In genomic region chr2:109196081-109196875, GRCh38 we compare ENCODE assay signal across 20 cellular contexts.
DNase-seq lines count a peak whose midpoint lies in the region; ATAC-seq, FAIRE-seq and TF ChIP-seq lines count a peak whose summit lies in the region.
"Had no signal": no experiment of that assay in that cellular context is flagged by ENCODE, and none has a peak within 500 bp of the region (broad histone marks: within the 10 kb centered on the region; RNA-seq: fewer than 3 reads in every experiment).

No MANE protein-coding gene starts in this region.

- H3K36me3 Mint-ChIP-seq in MCF 10A (ENCODE audit: insufficient read depth, unreplicated experiment): peaks cover 6% of the 10 kb centered on the region
- H3K36me3 Mint-ChIP-seq: CD4-positive, CD25-positive, alpha-beta regulatory T cell had no signal

- H3K27ac Mint-ChIP-seq in MCF 10A (ENCODE audit: low read depth, unreplicated experiment): peak overlapping the region; percentile 46
- H3K27ac Mint-ChIP-seq: CD4-positive, CD25-positive, alpha-beta regulatory T cell; GM23338 had no signal

- H2AFZ ChIP-seq in mammary epithelial cell (ENCODE audit: low read depth, low read length): no peak overlapping the region

- 96% methylated on average over 6 of the region's 19 CpGs for WGBS in mammary epithelial cell (ENCODE audit: low coverage, missing lambda C conversion rate)
- 79 to 86% (median 82%) methylated on average over 15 to 19 of the region's 19 CpGs for WGBS in heart left ventricle, 4 donors

- H4K20me1 ChIP-seq in mammary epithelial cell (ENCODE audit: insufficient read depth, low read length): no peaks in the 10 kb centered on the region

- H3K4me3 ChIP-seq in mammary epithelial cell (replicated peaks in 1 of 3; ENCODE audit: insufficient read depth in 1 of 3, low read depth in 2 of 3, low read length in 3 of 3): no peak overlapping the region
- no peak overlapping the region for H3K4me3 ChIP-seq in heart left ventricle
- H3K4me3 ChIP-seq: GM23338, MG63 had no signal

- POLR2A ChIA-PET in MCF 10A (lab: Yijun Ruan, JAX): interaction anchor here (1.0 kb wide), 1 partner anchor 11 kb away, joined by 3 read pairs; no protein-coding TSS in a partner anchor

- peaks cover 14% of the 10 kb centered on the region for H3K27me3 ChIP-seq in mammary epithelial cell (ENCODE audit: insufficient read depth, low read length)
- no peaks in the 10 kb centered on the region for H3K27me3 ChIP-seq in heart left ventricle
- H3K27me3 ChIP-seq: MG63 had no signal

- in situ Hi-C loops in mammary epithelial cell (cut with MboI; ENCODE audit: low sequenced_read_pairs in 2 of 2): no loop called here
- in situ Hi-C loops in ACHN (cut with HindIII; ENCODE audit: low pct_ligation_motif_present, low pct_unique_long_range_greater_than_20kb, low sequenced_read_pairs): no loop called here

- dilution Hi-C loops in mammary epithelial cell (cut with HindIII; ENCODE audit: low sequenced_read_pairs): loop anchor here (5.0 kb wide), 1 partner anchor 81 kb away; no protein-coding TSS in a partner anchor

- BruUV-seq in MCF 10A (replicated peaks; lab: Mats Ljungman, UMichigan) (no TSS peak), mammary epithelial cell (replicated peaks; lab: Mats Ljungman, UMichigan) (no TSS peak)

- no peak overlapping the region for H3K4me3 Mint-ChIP-seq in MCF 10A (ENCODE audit: unreplicated experiment)
- H3K4me3 Mint-ChIP-seq: CD4-positive, CD25-positive, alpha-beta regulatory T cell; GM23338 had no signal

- H3K27ac ChIP-seq in mammary epithelial cell (ENCODE audit: insufficient read depth, low read depth, low read length) (no peak overlapping the region), heart left ventricle (peak overlapping the region in 11 of 12 donors; percentile 47 to 76 (median 61))

- DNase-seq in MCF 10A (ENCODE audit: unreplicated experiment) (no peak), mammary epithelial cell (no peak), heart left ventricle (peak in 1 of 5 donors; percentile 18), mesenteric fat pad (ENCODE audit: low spot score) (peak; percentile 65), urothelium cell line (ENCODE audit: low spot score) (no peak), ACHN (no peak), SK-N-DZ (ENCODE audit: low spot score) (no peak), HTR-8/SVneo (ENCODE audit: insufficient read length, low spot score) (no peak)
- DNase-seq: CD4-positive, CD25-positive, alpha-beta regulatory T cell; KG1; MG63; NCI-H1105 treated with DMSO at 0.1 percent for 48 hours; NCI-H187 treated with DMSO at 0.1 percent for 48 hours; NCI-H82; SIG-M5 had no signal

- H3K4me2 ChIP-seq in mammary epithelial cell (ENCODE audit: insufficient read depth, low read depth, low read length): no peak overlapping the region
- H3K4me2 ChIP-seq: GM23338 had no signal

- no peaks in the 10 kb centered on the region for H3K9me3 ChIP-seq in mammary epithelial cell (replicated peaks; ENCODE audit: insufficient read depth, low read length)
- H3K9me3 ChIP-seq in heart left ventricle: peaks cover 0 to 7% (median 0%) of the 10 kb centered on the region in 12 donors
- H3K9me3 ChIP-seq: MG63 had no signal

- no peak overlapping the region for H3K9ac ChIP-seq in mammary epithelial cell (ENCODE audit: insufficient read depth, low read length)

- H3K79me2 ChIP-seq in mammary epithelial cell (ENCODE audit: insufficient read depth, low read length): no peaks in the 10 kb centered on the region

- TF ChIP-seq CTCF in MCF 10A (IDR thresholded peaks at IDR 0.05; ENCODE audit: unreplicated experiment) (no peak), mammary epithelial cell (conservative IDR thresholded peaks at IDR 0.05 in 1 of 2, IDR thresholded peaks at IDR 0.05 in 1 of 2; ENCODE audit: extremely low read depth in 1 of 2, insufficient read depth in 1 of 2, low read depth in 1 of 2, low read length in 2 of 2) (no peak), heart left ventricle (IDR thresholded peaks at IDR 0.05) (no peak)

- peak; percentile 19 to 37 (median 22) for ATAC-seq in heart left ventricle

- H3K36me3 ChIP-seq in mammary epithelial cell (ENCODE audit: insufficient read depth, low read length) (no peaks in the 10 kb centered on the region), heart left ventricle (no peaks in the 10 kb centered on the region)
- H3K36me3 ChIP-seq: MG63 had no signal

- H3K27me3 Mint-ChIP-seq in MCF 10A (ENCODE audit: insufficient read depth, unreplicated experiment): no peaks in the 10 kb centered on the region

- FAIRE-seq in urothelium cell line (lab: Jason Lieb, UNC) (peak; percentile 32), HTR-8/SVneo (lab: Jason Lieb, UNC) (no peak)
- FAIRE-seq: A204.1, G401.6, GM12892, RCC 7860 had no signal

- H3K4me1 Mint-ChIP-seq in MCF 10A (ENCODE audit: insufficient read depth, unreplicated experiment): peaks cover 2% of the 10 kb centered on the region

- CTCF ChIA-PET in MCF 10A (lab: Yijun Ruan, JAX): no interaction called here
- CTCF ChIA-PET in mammary epithelial cell (lab: Charles Lee; ENCODE audit: low non-redundant PET): no interaction called here

- H3K4me1 ChIP-seq in mammary epithelial cell (ENCODE audit: insufficient read depth, low read length) (no peaks in the 10 kb centered on the region), heart left ventricle (peaks cover 4 to 65% (median 39%) of the 10 kb centered on the region in 12 donors)

- no peaks in the 10 kb centered on the region for H3K9me3 Mint-ChIP-seq in MCF 10A (ENCODE audit: unreplicated experiment)
- H3K9me3 Mint-ChIP-seq: CD4-positive, CD25-positive, alpha-beta regulatory T cell had no signal

- intact Hi-C loops in MCF 10A (cut with micrococcal nuclease) (no loop called here), mammary epithelial cell (cut with micrococcal nuclease) (no loop called here), heart left ventricle (cut with DNase I) (loop anchor here in 1 of 10 donors (5.0 kb wide), 1 partner anchor 64 kb away; no protein-coding TSS in a partner anchor)

- TF ChIP-seq POLR2A in heart left ventricle (IDR thresholded peaks at IDR 0.05): no peak
